In genomic region chr16:21302898-21303528, GRCh38 we compare ENCODE assay signal across 9 cellular contexts. TPM values are rescaled to one million over a fixed set of nuclear protein-coding genes. Genes with fewer than 3 reads are reported as not detected.
DNase-seq lines count a peak whose midpoint lies in the region; ATAC-seq and TF ChIP-seq lines count a peak whose summit lies in the region.
"Had no signal": no experiment of that assay in that cellular context is flagged by ENCODE, and none has a peak within 500 bp of the region (broad histone marks: within the 10 kb centered on the region; RNA-seq: fewer than 3 reads in every experiment).

No MANE protein-coding gene starts in this region.

- peaks cover 21% of the 10 kb centered on the region; the same call in 1 of the 2 replicates for H3K79me2 ChIP-seq in OCI-LY7 (ENCODE audit: insufficient read depth, low read depth, low read length)

- H3K4me3 ChIP-seq in OCI-LY7 (ENCODE audit: low read depth, low read length, poor library complexity, severe bottlenecking), result peak overlapping the region; percentile 81
- H3K4me3 ChIP-seq in epithelial cell of esophagus (ENCODE audit: low read length), result peak overlapping the region; percentile 78
- peak overlapping the region; percentile 94 for H3K4me3 ChIP-seq in skeletal muscle satellite cell (ENCODE audit: low read length)
- no peak overlapping the region for H3K4me3 ChIP-seq in uterus

- no peak for ATAC-seq in GM18907 (IDR thresholded peaks at IDR 0.05; ENCODE audit: unreplicated experiment)

- H3K4me2 ChIP-seq in OCI-LY7 (ENCODE audit: low read length), result peak overlapping the region; percentile 83
- peak overlapping the region; percentile 97 for H3K4me2 ChIP-seq in skeletal muscle satellite cell (ENCODE audit: low read length)

- H4K20me1 ChIP-seq in OCI-LY7 (ENCODE audit: insufficient read depth, low read length), result no peaks in the 10 kb centered on the region

- no peak for TF ChIP-seq POLR2A in uterus (IDR thresholded peaks at IDR 0.05)

- peak overlapping the region; percentile 9; the same call in 1 of the 2 replicates for H2AFZ ChIP-seq in OCI-LY7 (ENCODE audit: low read length)

- intact Hi-C loops in OCI-LY7 (cut with micrococcal nuclease; ENCODE audit: unreplicated experiment), result loop anchor here (10.0 kb wide), 1 partner anchor 252 kb away; no protein-coding TSS in a partner anchor
- intact Hi-C loops in uterus (cut with DNase I; ENCODE audit: low total_unique reads), result no loop called here

- H3K36me3 ChIP-seq in OCI-LY7 (ENCODE audit: insufficient read depth, low read length) (no peaks in the 10 kb centered on the region; the same call in 1 of the 2 replicates), skeletal muscle satellite cell (ENCODE audit: insufficient read depth, low read length) (no peaks in the 10 kb centered on the region), uterus (no peaks in the 10 kb centered on the region)
- H3K36me3 ChIP-seq: tibial nerve had no signal

- CTCF ChIA-PET in OCI-LY7 (lab: Charles Lee; ENCODE audit: unreplicated experiment), result no interaction called here

- no peaks in the 10 kb centered on the region for H3K9me3 ChIP-seq in OCI-LY7 (ENCODE audit: low read length)
- H3K9me3 ChIP-seq in skeletal muscle satellite cell (replicated peaks; ENCODE audit: low read length), result no peaks in the 10 kb centered on the region
- H3K9me3 ChIP-seq in uterus, result no peaks in the 10 kb centered on the region
- H3K9me3 ChIP-seq: tibial nerve had no signal

- peak; percentile 39 for DNase-seq in DMS53 (lab: John Stamatoyannopoulos, UW)
- no peak for DNase-seq in DMS53 treated with DMSO at 0.1 percent for 48 hours (lab: John Stamatoyannopoulos, UW; ENCODE audit: unreplicated experiment)
- peak; percentile 24 for DNase-seq in OCI-LY7 (ENCODE audit: low spot score)
- peak; percentile 99 for DNase-seq in epithelial cell of esophagus (ENCODE audit: low read depth)
- DNase-seq in uterus, result no peak
- DNase-seq in germinal center (ENCODE audit: low spot score), result no peak

- TSS peak; percentile 20 for BruUV-seq in OCI-LY7 (replicated peaks; lab: Mats Ljungman, UMichigan)

- H3K27me3 ChIP-seq in skeletal muscle satellite cell (ENCODE audit: control insufficient read depth, insufficient read depth, low read length) (no peaks in the 10 kb centered on the region), uterus (no peaks in the 10 kb centered on the region)

- peak overlapping the region; percentile 69 for H3K27ac ChIP-seq in OCI-LY7 (ENCODE audit: low read depth, low read length, poor library complexity, severe bottlenecking)
- H3K27ac ChIP-seq in uterus, result peak overlapping the region in 1 of 2 donors; percentile 30

- H3K9me2 ChIP-seq in OCI-LY7 (ENCODE audit: insufficient read depth, low read length), result no peaks in the 10 kb centered on the region

- H3K4me1 ChIP-seq in OCI-LY7 (ENCODE audit: insufficient read depth, low read length, poor library complexity, severe bottlenecking) (peaks cover 25% of the 10 kb centered on the region), skeletal muscle satellite cell (ENCODE audit: control insufficient read depth, insufficient read depth, low read length) (peaks cover 20% of the 10 kb centered on the region), uterus (no peaks in the 10 kb centered on the region)

- POLR2A ChIA-PET in OCI-LY7 (lab: Charles Lee), result interaction anchor here (0.6 to 1.7 kb wide), 3 partner anchors 13 to 897 kb away, joined by 3 to 4 read pairs (median 3); no protein-coding TSS in a partner anchor

- TF ChIP-seq CTCF in OCI-LY7 (conservative IDR thresholded peaks at IDR 0.05; ENCODE audit: low read length) (no peak), epithelial cell of esophagus (IDR thresholded peaks at IDR 0.05; ENCODE audit: insufficient read depth, low read depth, low read length, missing control alignments) (no peak), uterus (IDR thresholded peaks at IDR 0.05) (no peak)

- peak overlapping the region; percentile 88 for H3K9ac ChIP-seq in skeletal muscle satellite cell (ENCODE audit: low read depth, low read length)

RNA-seq across cellular contexts. Expression of gene CRYM, which starts 24.9 kb away (rescaled TPM):
- 0.18 and 0.28 TPM in 2 replicates for total RNA-seq in OCI-LY7 (2014; rRNA removed; shearing (Covaris generic))
- 0.23 and 0.70 TPM in 2 replicates for total RNA-seq in OCI-LY7 (2022)
- total RNA-seq in skeletal muscle satellite cell (2012; rRNA removed), result 0.22 and 0.25 TPM in 2 replicates
- total RNA-seq in uterus, result 10 to 100 TPM in 1 of 4 donors, not detected in 3; 13.8 TPM
- total RNA-seq: tibial nerve had no signal

Comparison
In these comparisons a context has a peak if more than half of its experiments do, and no peak if none do; other contexts are left out.
1. DNase-seq: peak in DMS53 (single experiment), OCI-LY7 (single experiment) and epithelial cell of esophagus (single experiment); none in DMS53 treated with DMSO at 0.1 percent for 48 hours (single experiment), uterus (0 of 2) and germinal center (single experiment).
2. H3K4me3 ChIP-seq: peak in OCI-LY7 (single experiment), epithelial cell of esophagus (single experiment) and skeletal muscle satellite cell (single experiment); none in uterus (0 of 2).